Comparison of ENCODE assay signal across 8 cellular contexts in genomic region chr12:111773801-111774551, GRCh38. TPM values are rescaled to one million over a fixed set of nuclear protein-coding genes. Genes with fewer than 3 reads are reported as not detected.
DNase-seq lines count a peak whose midpoint lies in the region; ATAC-seq and TF ChIP-seq lines count a peak whose summit lies in the region.

No MANE protein-coding gene starts in this region.

- H3K36me3 ChIP-seq in Caco-2 (ENCODE audit: control insufficient read depth, insufficient read depth, low read length) (peaks cover 2% of the 10 kb centered on the region; the same call in 1 of the 2 replicates), left lung (no peaks in the 10 kb centered on the region), tibial artery (peaks cover 0 to 6% (median 0%) of the 10 kb centered on the region in 3 donors)
- H3K36me3 ChIP-seq in CD8-positive, alpha-beta T cell (ENCODE audit: insufficient read depth, low read length): no peaks in the 10 kb centered on the region

- H3K4me1 ChIP-seq in Caco-2 (peaks cover 48% of the 10 kb centered on the region), left lung (peaks cover 70 to 98% of the 10 kb centered on the region in 2 donors), tibial artery (peaks cover 5 to 91% (median 62%) of the 10 kb centered on the region in 4 donors)
- no peaks in the 10 kb centered on the region for H3K4me1 ChIP-seq in CD8-positive, alpha-beta T cell (ENCODE audit: insufficient read depth, low read length)

- peak overlapping the region; percentile 4; the same call in 1 of the 2 replicates for H3K4me3 ChIP-seq in Caco-2 (ENCODE audit: low read depth, low read length)
- H3K4me3 ChIP-seq in astrocyte of the cerebellum (ENCODE audit: low read depth, low read length): no peak overlapping the region
- peak overlapping the region in 1 of 2 donors; percentile 5 for H3K4me3 ChIP-seq in left lung
- H3K4me3 ChIP-seq in tibial artery: peak overlapping the region; percentile 8 to 24
- H3K4me3 ChIP-seq in CD8-positive, alpha-beta T cell (ENCODE audit: low read depth, low read length): no peak overlapping the region

- peak; percentile 61 for ATAC-seq in HG03280 (IDR thresholded peaks at IDR 0.05; ENCODE audit: unreplicated experiment)
- ATAC-seq in left lung: peak; percentile 54
- no peak for ATAC-seq in natural killer cell treated with Interleukin-12 subunit alpha and Interleukin-12 subunit beta and Interleukin-15 and Interleukin-18, amount 100 ng/mL, for 72 hours
- ATAC-seq in CD8-positive, alpha-beta T cell: no peak

- no peaks in the 10 kb centered on the region for H3K27me3 Mint-ChIP-seq in Caco-2 (ENCODE audit: insufficient read depth, unreplicated experiment)
- peaks cover 8 to 13% of the 10 kb centered on the region in 2 donors for H3K27me3 Mint-ChIP-seq in natural killer cell treated with Interleukin-12 subunit alpha and Interleukin-12 subunit beta and Interleukin-15 and Interleukin-18, amount 100 ng/mL, for 72 hours
- peaks cover 6% of the 10 kb centered on the region for H3K27me3 Mint-ChIP-seq in CD8-positive, alpha-beta T cell (ENCODE audit: low read depth)

- in situ Hi-C loops in astrocyte of the cerebellum (cut with HindIII; ENCODE audit: low sequenced_read_pairs): no loop called here

- POLR2A ChIA-PET in Caco-2 (lab: Charles Lee): interaction anchor here (1.0 to 1.9 kb wide), 4 partner anchors 7 to 239 kb away, joined by 3 to 21 read pairs (median 6); partner anchors contain the start of genes ACAD10, ALDH2, BRAP and ERP29
- POLR2A ChIA-PET in CD8-positive, alpha-beta T cell (lab: Charles Lee): no interaction called here

- H3K27ac Mint-ChIP-seq in Caco-2 (ENCODE audit: unreplicated experiment): peak overlapping the region; percentile 94
- no peak overlapping the region for H3K27ac Mint-ChIP-seq in natural killer cell treated with Interleukin-12 subunit alpha and Interleukin-12 subunit beta and Interleukin-15 and Interleukin-18, amount 100 ng/mL, for 72 hours
- no peak overlapping the region for H3K27ac Mint-ChIP-seq in CD8-positive, alpha-beta T cell

- H3K9me3 ChIP-seq in Caco-2 (no peaks in the 10 kb centered on the region), left lung (no peaks in the 10 kb centered on the region), tibial artery (no peaks in the 10 kb centered on the region)
- H3K9me3 ChIP-seq in CD8-positive, alpha-beta T cell (ENCODE audit: low read length): no peaks in the 10 kb centered on the region

- no peaks in the 10 kb centered on the region for H3K9me3 Mint-ChIP-seq in Caco-2 (ENCODE audit: unreplicated experiment)
- H3K9me3 Mint-ChIP-seq in natural killer cell treated with Interleukin-12 subunit alpha and Interleukin-12 subunit beta and Interleukin-15 and Interleukin-18, amount 100 ng/mL, for 72 hours: no peaks in the 10 kb centered on the region
- H3K9me3 Mint-ChIP-seq in CD8-positive, alpha-beta T cell: no peaks in the 10 kb centered on the region

- H3K27me3 ChIP-seq in Caco-2 (replicated peaks; ENCODE audit: control insufficient read depth, insufficient read depth, low read length): no peaks in the 10 kb centered on the region
- no peaks in the 10 kb centered on the region for H3K27me3 ChIP-seq in left lung
- no peaks in the 10 kb centered on the region for H3K27me3 ChIP-seq in tibial artery
- no peaks in the 10 kb centered on the region for H3K27me3 ChIP-seq in CD8-positive, alpha-beta T cell (ENCODE audit: insufficient read depth, low read length)

- peaks cover 35% of the 10 kb centered on the region for H3K4me1 Mint-ChIP-seq in Caco-2 (ENCODE audit: low read depth, unreplicated experiment)
- H3K4me1 Mint-ChIP-seq in natural killer cell treated with Interleukin-12 subunit alpha and Interleukin-12 subunit beta and Interleukin-15 and Interleukin-18, amount 100 ng/mL, for 72 hours (ENCODE audit: low read depth in 2 of 2): no peaks in the 10 kb centered on the region
- H3K4me1 Mint-ChIP-seq in CD8-positive, alpha-beta T cell (ENCODE audit: low read depth): peaks cover 2% of the 10 kb centered on the region

- H3K27ac ChIP-seq in left lung (peak overlapping the region; percentile 92 to 95), tibial artery (peak overlapping the region; percentile 83 to 92)
- H3K27ac ChIP-seq in CD8-positive, alpha-beta T cell (ENCODE audit: low read depth, low read length): no peak overlapping the region

- BruUV-seq in Caco-2 (replicated peaks; lab: Mats Ljungman, UMichigan): TSS peak; percentile 70

- TF ChIP-seq CTCF in Caco-2 (IDR thresholded peaks at IDR 0.05; ENCODE audit: insufficient read depth in 1 of 2, low read depth in 1 of 2, low read length in 1 of 2, severe bottlenecking in 1 of 2, unreplicated experiment in 1 of 2) (no peak), astrocyte of the cerebellum (IDR thresholded peaks at IDR 0.05; ENCODE audit: low read depth, low read length, missing control alignments) (no peak), left lung (IDR thresholded peaks at IDR 0.05) (no peak), tibial artery (IDR thresholded peaks at IDR 0.05) (no peak)
- no peak for TF ChIP-seq CTCF in CD8-positive, alpha-beta T cell (IDR thresholded peaks at IDR 0.05)

- intact Hi-C loops in Caco-2 (cut with micrococcal nuclease; ENCODE audit: unreplicated experiment) (loop anchor here (10.0 kb wide), 1 partner anchor 89 kb away; the partner anchor contains the start of genes ACAD10 and BRAP), left lung (cut with DNase I) (no loop called here), tibial artery (cut with DNase I; ENCODE audit: low total_unique reads) (no loop called here)
- intact Hi-C loops in CD8-positive, alpha-beta T cell (cut with DNase I, micrococcal nuclease): no loop called here

- DNase-seq in Caco-2 (peak; percentile 77 to 79), astrocyte of the cerebellum (ENCODE audit: low read depth) (peak; percentile 60), left lung (peak; percentile 71 to 88), tibial artery (peak; percentile 88 to 89)
- no peak for DNase-seq in activated T-cell treated with anti-CD3 and anti-CD28 coated beads, Interleukin-2, amount 50 U/mL, for 1 hour
- DNase-seq in natural killer cell treated with Interleukin-12 subunit alpha and Interleukin-12 subunit beta and Interleukin-15 and Interleukin-18, amount 100 ng/mL, for 72 hours (ENCODE audit: low spot score): no peak
- no peak for DNase-seq in CD8-positive, alpha-beta T cell

- peaks cover 50% of the 10 kb centered on the region for H3K36me3 Mint-ChIP-seq in Caco-2 (ENCODE audit: insufficient read depth, unreplicated experiment)
- H3K36me3 Mint-ChIP-seq in natural killer cell treated with Interleukin-12 subunit alpha and Interleukin-12 subunit beta and Interleukin-15 and Interleukin-18, amount 100 ng/mL, for 72 hours: no peaks in the 10 kb centered on the region
- H3K36me3 Mint-ChIP-seq in CD8-positive, alpha-beta T cell: no peaks in the 10 kb centered on the region

- CTCF ChIA-PET in Caco-2 (lab: Charles Lee): interaction anchor here (0.6 kb wide), 1 partner anchor 133 kb away, joined by 3 read pairs; no protein-coding TSS in a partner anchor
- CTCF ChIA-PET in CD8-positive, alpha-beta T cell (lab: Charles Lee): no interaction called here

- H3K4me3 Mint-ChIP-seq in Caco-2 (ENCODE audit: unreplicated experiment): peak overlapping the region; percentile 77
- no peak overlapping the region for H3K4me3 Mint-ChIP-seq in natural killer cell treated with Interleukin-12 subunit alpha and Interleukin-12 subunit beta and Interleukin-15 and Interleukin-18, amount 100 ng/mL, for 72 hours
- H3K4me3 Mint-ChIP-seq in CD8-positive, alpha-beta T cell: no peak overlapping the region

RNA-seq across cellular contexts. Expression of gene ALDH2, which starts 7.2 kb away (rescaled TPM):
- 170 and 196 TPM in 2 replicates for total RNA-seq in Caco-2 (2022)
- total RNA-seq in left lung: 100 to 1,000 TPM; 239 to 289 TPM
- not detected for total RNA-seq in natural killer cell treated with Interleukin-12 subunit alpha and Interleukin-12 subunit beta and Interleukin-15 and Interleukin-18, amount 100 ng/mL, for 72 hours
- under 1 TPM; 0.36 to 0.43 TPM for total RNA-seq in CD8-positive, alpha-beta T cell

Comparison
In these comparisons a context has a peak if more than half of its experiments do, and no peak if none do; other contexts are left out.
1. DNase-seq: peak in Caco-2 (2 of 2), astrocyte of the cerebellum (single experiment), left lung (2 of 2) and tibial artery (2 of 2); none in activated T-cell treated with anti-CD3 and anti-CD28 coated beads, Interleukin-2, amount 50 U/mL, for 1 hour (single experiment), natural killer cell treated with Interleukin-12 subunit alpha and Interleukin-12 subunit beta and Interleukin-15 and Interleukin-18, amount 100 ng/mL, for 72 hours (single experiment) and CD8-positive, alpha-beta T cell (0 of 7).
2. H3K4me3 ChIP-seq: peak in Caco-2 (single experiment) and tibial artery (2 of 2); none in astrocyte of the cerebellum (single experiment) and CD8-positive, alpha-beta T cell (single experiment).
3. ATAC-seq: peak in HG03280 (single experiment) and left lung (single experiment); none in natural killer cell treated with Interleukin-12 subunit alpha and Interleukin-12 subunit beta and Interleukin-15 and Interleukin-18, amount 100 ng/mL, for 72 hours (0 of 2) and CD8-positive, alpha-beta T cell (single experiment).
4. RNA of gene ALDH2, which starts 7.2 kb away (total RNA-seq): 239 to 289 TPM in left lung and 170 to 196 TPM in Caco-2; 0.36 to 0.43 TPM in CD8-positive, alpha-beta T cell and not detected in natural killer cell treated with Interleukin-12 subunit alpha and Interleukin-12 subunit beta and Interleukin-15 and Interleukin-18, amount 100 ng/mL, for 72 hours; every median in the first group is over 100 times any median in the second.